In the genomic region with DNA sequence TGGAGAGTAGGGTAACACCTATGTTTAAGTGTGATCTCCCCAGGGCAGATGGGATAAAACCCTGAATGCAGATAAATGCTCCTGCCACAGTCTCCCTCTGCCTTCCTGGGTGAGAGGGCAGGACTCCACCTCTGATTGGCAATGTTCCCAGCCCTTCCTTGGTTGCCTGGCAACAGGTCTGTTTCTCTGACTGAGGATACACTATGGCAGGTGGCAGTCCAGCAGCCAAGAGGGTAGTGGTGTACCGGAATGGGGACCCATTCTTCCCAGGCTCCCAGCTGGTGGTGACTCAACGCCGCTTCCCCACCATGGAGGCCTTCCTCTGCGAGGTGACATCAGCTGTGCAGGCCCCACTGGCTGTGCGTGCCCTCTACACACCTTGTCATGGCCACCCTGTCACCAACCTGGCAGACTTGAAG, we compare ENCODE assay signal across 8 cellular contexts. TPM values are rescaled to one million over a fixed set of nuclear protein-coding genes. Genes with fewer than 3 reads are reported as not detected.
DNase-seq lines count a peak whose midpoint lies in the region; ATAC-seq and TF ChIP-seq lines count a peak whose summit lies in the region.

A gene (plus strand): TSS at position 199 of the 419 bp plus-strand sequence. CDS start 5 bp downstream, at position 204.

- CTCF ChIA-PET in CD4-positive, alpha-beta memory T cell (lab: Charles Lee; ENCODE audit: partially characterized antibody), result interaction anchor here (0.8 to 5.0 kb wide), 2 partner anchors 35 to 39 kb away, joined by 3 to 15 read pairs; a partner anchor contains a TSS
- CTCF ChIA-PET in activated CD8-positive, alpha-beta T cell treated with anti-CD3 and anti-CD28 coated beads, Interleukin-2, amount 10 ng/mL, durations not matched to agents 7 days and 5 days (lab: Charles Lee), result interaction anchor here (2.5 kb wide), 1 partner anchor 39 kb away, joined by 8 read pairs; a partner anchor contains a TSS

- H3K27ac Mint-ChIP-seq in CD4-positive, alpha-beta memory T cell, result peak within 1 kb of the TSS in 4 of 7 donors; percentile 32 to 78 (median 41)
- no peak within 1 kb of the TSS for H3K27ac Mint-ChIP-seq in activated CD8-positive, alpha-beta T cell treated with anti-CD3 and anti-CD28 coated beads, Interleukin-2, amount 10 ng/mL, durations not matched to agents 7 days and 5 days

- no peaks in the 10 kb centered on the region for H3K9me3 ChIP-seq in CD4-positive, alpha-beta memory T cell (ENCODE audit: control insufficient read depth in 1 of 2, low read length in 2 of 2)
- no peaks in the 10 kb centered on the region for H3K9me3 ChIP-seq in RWPE2 (ENCODE audit: severe bottlenecking)

- intact Hi-C loops in CD4-positive, alpha-beta memory T cell (cut with micrococcal nuclease), result loop anchor here (10.0 kb wide), 2 partner anchors 134 to 444 kb away; a partner anchor contains a TSS
- intact Hi-C loops in left colon (cut with DNase I, micrococcal nuclease), result no loop called here

- peaks cover 7 to 32% (median 16%) of the 10 kb centered on the region in 4 donors for H3K4me1 Mint-ChIP-seq in CD4-positive, alpha-beta memory T cell
- peaks cover 28% of the 10 kb centered on the region for H3K4me1 Mint-ChIP-seq in activated CD8-positive, alpha-beta T cell treated with anti-CD3 and anti-CD28 coated beads, Interleukin-2, amount 10 ng/mL, durations not matched to agents 7 days and 5 days (ENCODE audit: low read depth)

- H3K36me3 Mint-ChIP-seq in CD4-positive, alpha-beta memory T cell, result no peaks in the 10 kb centered on the region
- peaks cover 23% of the 10 kb centered on the region for H3K36me3 Mint-ChIP-seq in activated CD8-positive, alpha-beta T cell treated with anti-CD3 and anti-CD28 coated beads, Interleukin-2, amount 10 ng/mL, durations not matched to agents 7 days and 5 days (ENCODE audit: low read depth)

- H3K4me3 ChIP-seq in CD4-positive, alpha-beta memory T cell (ENCODE audit: low read length in 2 of 2), result no peak within 1 kb of the TSS
- no peak within 1 kb of the TSS for H3K4me3 ChIP-seq in RWPE2 (ENCODE audit: severe bottlenecking)

- H3K27ac ChIP-seq in CD4-positive, alpha-beta memory T cell (ENCODE audit: low read depth, low read length), result no peak within 1 kb of the TSS
- no peak within 1 kb of the TSS for H3K27ac ChIP-seq in RWPE2 (ENCODE audit: poor library complexity, severe bottlenecking)

- no peaks in the 10 kb centered on the region for H3K9me3 Mint-ChIP-seq in CD4-positive, alpha-beta memory T cell
- no peaks in the 10 kb centered on the region for H3K9me3 Mint-ChIP-seq in activated CD8-positive, alpha-beta T cell treated with anti-CD3 and anti-CD28 coated beads, Interleukin-2, amount 10 ng/mL, durations not matched to agents 7 days and 5 days (ENCODE audit: insufficient read depth)

- peak; percentile 32; the same call in 2 of the 3 replicates for ATAC-seq in RWPE2 (ENCODE audit: low read depth)
- ATAC-seq in left colon, result peak; percentile 78
- ATAC-seq in HG02763 (IDR thresholded peaks at IDR 0.05; ENCODE audit: unreplicated experiment), result no peak
- no peak for ATAC-seq in activated CD8-positive, alpha-beta T cell treated with anti-CD3 and anti-CD28 coated beads, Interleukin-2, amount 10 ng/mL, durations not matched to agents 7 days and 5 days
- ATAC-seq in HG02885 (IDR thresholded peaks at IDR 0.05; ENCODE audit: poor library complexity, unreplicated experiment), result no peak

- H3K36me3 ChIP-seq in CD4-positive, alpha-beta memory T cell (ENCODE audit: insufficient read depth, low read length), result no peaks in the 10 kb centered on the region
- peaks cover 23% of the 10 kb centered on the region for H3K36me3 ChIP-seq in RWPE2 (ENCODE audit: low read depth)

- H3K4me1 ChIP-seq in CD4-positive, alpha-beta memory T cell (ENCODE audit: insufficient read depth, low read length), result peaks cover 23% of the 10 kb centered on the region
- H3K4me1 ChIP-seq in RWPE2 (ENCODE audit: insufficient read depth, poor library complexity, severe bottlenecking), result no peaks in the 10 kb centered on the region

- POLR2A ChIA-PET in CD4-positive, alpha-beta memory T cell (lab: Charles Lee; ENCODE audit: partially characterized antibody), result interaction anchor here (1.0 to 1.5 kb wide), 2 partner anchors 8 to 127 kb away, joined by 3 to 5 read pairs; a partner anchor contains a TSS
- POLR2A ChIA-PET in activated CD8-positive, alpha-beta T cell treated with anti-CD3 and anti-CD28 coated beads, Interleukin-2, amount 10 ng/mL, durations not matched to agents 7 days and 5 days (lab: Charles Lee), result no interaction called here

- peak within 1 kb of the TSS in 2 of 8 donors; percentile 25 to 48 for H3K4me3 Mint-ChIP-seq in CD4-positive, alpha-beta memory T cell
- no peak within 1 kb of the TSS for H3K4me3 Mint-ChIP-seq in activated CD8-positive, alpha-beta T cell treated with anti-CD3 and anti-CD28 coated beads, Interleukin-2, amount 10 ng/mL, durations not matched to agents 7 days and 5 days

- DNase-seq in CD4-positive, alpha-beta memory T cell, result no peak
- peak; percentile 88 for DNase-seq in NCI-H1092 treated with DMSO at 0.1 percent for 48 hours (lab: John Stamatoyannopoulos, UW)
- no peak for DNase-seq in RWPE2 (ENCODE audit: low spot score)
- peak; percentile 85 to 92 for DNase-seq in left colon
- no peak for DNase-seq in activated CD8-positive, alpha-beta T cell treated with anti-CD3 and anti-CD28 coated beads, Interleukin-2, amount 10 ng/mL, durations not matched to agents 7 days and 5 days
- DNase-seq in SKM-1 treated with dmso at 0.1 percent for 144 hours (lab: John Stamatoyannopoulos, UW; ENCODE audit: unreplicated experiment), result no peak

- no peaks in the 10 kb centered on the region for H3K27me3 ChIP-seq in CD4-positive, alpha-beta memory T cell (ENCODE audit: insufficient read depth, low read length)
- H3K27me3 ChIP-seq in RWPE2 (ENCODE audit: insufficient read depth, poor library complexity, severe bottlenecking), result no peaks in the 10 kb centered on the region

- H3K27me3 Mint-ChIP-seq in CD4-positive, alpha-beta memory T cell, result no peaks in the 10 kb centered on the region
- no peaks in the 10 kb centered on the region for H3K27me3 Mint-ChIP-seq in activated CD8-positive, alpha-beta T cell treated with anti-CD3 and anti-CD28 coated beads, Interleukin-2, amount 10 ng/mL, durations not matched to agents 7 days and 5 days (ENCODE audit: low read depth)

- TF ChIP-seq CTCF in RWPE2 (IDR thresholded peaks at IDR 0.05; ENCODE audit: poor library complexity, severe bottlenecking), result no peak

RNA-seq across cellular contexts. Expression of the gene that starts here (rescaled TPM):
- total RNA-seq in CD4-positive, alpha-beta memory T cell, result not detected
- not detected for polyA plus RNA-seq in CD4-positive, alpha-beta memory T cell
- not detected for total RNA-seq in left colon
- total RNA-seq in activated CD8-positive, alpha-beta T cell treated with anti-CD3 and anti-CD28 coated beads, Interleukin-2, amount 10 ng/mL, durations not matched to agents 7 days and 5 days, result not detected

Comparison
In these comparisons a context has a peak if more than half of its experiments do, and no peak if none do; other contexts are left out.
1. Peak in DNase-seq and ATAC-seq in left colon; RNA of the gene not detected or under 1 TPM.